ENCODE assay signal across 16 cellular contexts in the genomic region with DNA sequence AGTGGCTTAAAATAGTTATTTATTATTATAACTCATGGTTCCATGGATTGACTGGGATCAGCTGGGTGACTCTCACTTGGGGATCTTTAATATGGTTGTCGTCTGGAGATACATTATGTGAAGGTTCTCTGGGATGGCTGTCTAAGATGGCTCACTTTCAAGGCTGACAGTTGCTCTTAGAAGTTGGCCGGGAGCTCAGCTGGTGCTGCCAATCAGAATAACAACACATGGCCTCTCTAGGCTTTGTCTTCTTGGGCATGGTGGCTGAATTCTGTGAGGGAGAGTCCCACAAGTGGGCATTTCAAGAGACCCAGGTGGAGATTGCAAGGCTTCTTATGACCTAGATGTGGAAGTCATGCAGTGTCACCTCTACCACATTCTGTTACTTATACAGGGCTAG.
"Had no signal": no experiment of that assay in that cellular context is flagged by ENCODE, and none has a peak within 500 bp of the region (broad histone marks: within the 10 kb centered on the region; RNA-seq: fewer than 3 reads in every experiment).

No MANE protein-coding gene starts in this region.

- DNase-seq: KBM-7, MM.1S, NCI-H1092 treated with DMSO at 0.1 percent for 48 hours, NCI-H1436, NCI-H187, NCI-H2029 treated with DMSO at 0.1 percent for 48 hours, NCI-H2171 treated with DMSO at 0.1 percent for 48 hours, NCI-H345, NCI-H524 treated with DMSO at 0.1 percent for 48 hours, NCI-H69, NCI-H774, Right ventricle myocardium superior, RPMI8226, SIG-M5, SK-N-SH, SW 1271 had no signal

- H3K4me2 ChIP-seq: SK-N-SH had no signal

- H3K9me3 ChIP-seq: SK-N-SH had no signal

- H3K9ac ChIP-seq: SK-N-SH had no signal
